Comparison of ENCODE assay signal across 1 cellular context in the genomic region with DNA sequence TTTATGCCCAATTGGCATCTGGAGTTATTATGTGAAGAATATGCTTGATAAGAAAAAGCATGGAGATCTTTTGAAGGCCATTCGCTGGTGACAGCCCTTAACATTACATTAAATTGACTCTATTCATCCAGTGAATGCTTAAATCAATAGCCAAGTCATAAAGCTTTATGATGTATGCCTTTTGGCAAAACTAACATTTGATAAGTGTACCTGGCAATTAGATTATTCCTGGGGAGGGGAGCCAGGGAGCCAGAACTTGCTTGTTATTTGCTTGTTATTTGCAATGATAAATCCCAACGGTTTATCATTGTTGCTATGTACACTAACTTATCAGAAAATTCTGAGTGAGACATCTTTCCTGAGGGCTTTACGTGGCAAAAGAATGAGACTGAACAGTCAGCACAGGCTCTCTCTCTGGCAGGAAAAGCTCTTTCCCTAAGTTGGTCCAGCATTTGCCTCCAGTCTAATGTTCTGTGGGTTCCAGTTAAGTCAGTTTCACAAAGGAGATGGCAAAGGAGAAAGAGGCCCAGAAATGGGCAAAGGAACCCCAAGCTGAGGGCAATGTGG.
A peak's percentile ranks its signal among the peaks of the same experiment; 100 is the strongest.
TF ChIP-seq lines count a peak whose summit lies in the region.

No MANE protein-coding gene starts in this region.

TF ChIP-seq in SK-N-SH, 30 proteins besides CTCF, POLR2A, EP300 and RAD21:
- TF ChIP-seq GATA2 (CRISPR knock-in tag; IDR thresholded peaks at IDR 0.05) (peak; percentile 77), TEAD4 (IDR thresholded peaks at IDR 0.05; ENCODE audit: borderline replicate concordance, insufficient read depth) (no peak)
